Comparison of ENCODE assay signal across 1 cellular context in the genomic region with DNA sequence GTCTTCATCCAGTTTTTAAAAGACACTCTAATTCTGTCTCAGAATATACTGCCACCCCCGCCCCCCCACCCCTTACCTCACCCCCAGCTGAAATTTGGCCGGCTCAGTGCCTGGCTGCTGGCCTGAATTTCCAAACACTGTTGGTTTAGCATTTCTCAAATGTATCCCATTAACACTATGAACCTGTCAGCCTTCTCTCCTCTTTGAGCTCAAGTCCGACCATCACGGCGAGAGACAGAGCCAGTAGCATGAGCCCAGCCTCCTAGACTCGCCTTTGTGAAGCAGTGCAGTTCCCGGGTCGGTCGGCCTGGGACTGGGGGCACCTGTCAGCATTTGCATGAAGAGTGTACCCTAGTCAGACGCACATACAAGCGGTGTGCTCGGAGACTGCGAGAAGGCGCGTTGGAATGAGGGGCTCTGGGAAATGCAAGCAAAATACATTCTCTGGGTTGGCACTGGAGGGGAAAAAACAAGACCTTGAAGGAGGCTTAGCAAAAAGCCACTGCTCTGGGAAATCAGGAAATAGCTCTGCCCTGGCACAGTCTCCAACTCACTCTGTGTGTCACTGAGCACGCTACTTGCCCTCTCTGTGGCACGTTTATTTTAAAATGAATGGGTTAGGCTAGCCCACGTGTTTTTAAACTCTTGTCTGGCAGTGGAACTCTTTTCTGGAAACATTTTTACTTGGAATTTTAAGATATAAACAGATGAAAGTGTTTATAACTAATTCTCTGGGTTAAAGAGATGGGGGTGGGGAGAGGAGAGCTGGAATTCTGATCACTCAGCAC.
TF ChIP-seq lines count a peak whose summit lies in the region.

No MANE protein-coding gene starts in this region.

TF ChIP-seq in K562, 482 proteins besides CTCF, POLR2A, EP300 and RAD21 (continued from another document):
- no peak for TF ChIP-seq THRA (IDR thresholded peaks at IDR 0.05)
